1 cellular context compared by ENCODE assay signal in genomic region chr10:68288680-68289079, GRCh38.
A peak's percentile ranks its signal among the peaks of the same experiment; 100 is the strongest.
TF ChIP-seq lines count a peak whose summit lies in the region.

No MANE protein-coding gene starts in this region.

TF ChIP-seq in IMR-90, 13 proteins besides CTCF, POLR2A, EP300 and RAD21:
- TF ChIP-seq RFX5 (IDR thresholded peaks at IDR 0.05; ENCODE audit: low read depth, low read length): no peak
- TF ChIP-seq MAFK (IDR thresholded peaks at IDR 0.05; ENCODE audit: low read depth, low read length): peak; percentile 33; the same call in 1 of the 2 replicates
- TF ChIP-seq, protein P1, sequence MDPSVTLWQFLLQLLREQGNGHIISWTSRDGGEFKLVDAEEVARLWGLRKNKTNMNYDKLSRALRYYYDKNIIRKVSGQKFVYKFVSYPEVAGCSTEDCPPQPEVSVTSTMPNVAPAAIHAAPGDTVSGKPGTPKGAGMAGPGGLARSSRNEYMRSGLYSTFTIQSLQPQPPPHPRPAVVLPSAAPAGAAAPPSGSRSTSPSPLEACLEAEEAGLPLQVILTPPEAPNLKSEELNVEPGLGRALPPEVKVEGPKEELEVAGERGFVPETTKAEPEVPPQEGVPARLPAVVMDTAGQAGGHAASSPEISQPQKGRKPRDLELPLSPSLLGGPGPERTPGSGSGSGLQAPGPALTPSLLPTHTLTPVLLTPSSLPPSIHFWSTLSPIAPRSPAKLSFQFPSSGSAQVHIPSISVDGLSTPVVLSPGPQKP (IDR thresholded peaks at IDR 0.05; ENCODE audit: borderline replicate concordance, low read depth, low read length): no peak
